In genomic region chr7:40749877-40750276, GRCh38 we compare ENCODE assay signal across 21 cellular contexts.
DNase-seq lines count a peak whose midpoint lies in the region; ATAC-seq and TF ChIP-seq lines count a peak whose summit lies in the region.
"Had no signal": no experiment of that assay in that cellular context is flagged by ENCODE, and none has a peak within 500 bp of the region (broad histone marks: within the 10 kb centered on the region; RNA-seq: fewer than 3 reads in every experiment).

No MANE protein-coding gene starts in this region.

- H3K4me3 Mint-ChIP-seq in effector memory CD8-positive, alpha-beta T cell, result no peak overlapping the region
- H3K4me3 Mint-ChIP-seq in stimulated activated memory B cell treated with anti-CD40 and anti-IgM and Interleukin-4, amounts not matched to agents 10 μg/mL and 1 μg/mL and 100 μg/mL, for 72 hours, result no peak overlapping the region
- H3K4me3 Mint-ChIP-seq: central memory CD8-positive, alpha-beta T cell; stimulated activated naive CD8-positive, alpha-beta T cell treated with anti-CD3 and anti-CD28 coated beads, Interleukin-15, Interleukin-2, amounts not matched to agents 100 ng/mL and 50 ng/mL, for 24 hours had no signal

- H3K9me3 ChIP-seq in RWPE2 (ENCODE audit: severe bottlenecking) (no peaks in the 10 kb centered on the region), ovary (no peaks in the 10 kb centered on the region)
- H3K9me3 ChIP-seq: vagina had no signal

- H3K36me3 ChIP-seq in RWPE2 (ENCODE audit: low read depth), result no peaks in the 10 kb centered on the region
- H3K36me3 ChIP-seq in ovary, result no peaks in the 10 kb centered on the region
- H3K36me3 ChIP-seq: vagina had no signal

- peak; percentile 73 for DNase-seq in EH (ENCODE audit: low read depth)
- no peak for DNase-seq in RWPE2 (ENCODE audit: low spot score)
- peak; percentile 73 for DNase-seq in dedifferentiated amniotic fluid mesenchymal stem cell (ENCODE audit: extremely low spot score)
- peak; percentile 35 for DNase-seq in retinal pigment epithelial cell (ENCODE audit: low read depth)
- DNase-seq in effector memory CD8-positive, alpha-beta T cell, result no peak
- no peak for DNase-seq in ovary
- DNase-seq: activated CD4-positive, alpha-beta T cell treated with anti-CD3 and anti-CD28 coated beads for 1 hour; AML-193; COR-L47; foreskin melanocyte; Karpas-422; NCI-H1105 treated with DMSO at 0.1 percent for 48 hours; NCI-H2171; NCI-H774; T-helper 9 cell had no signal

- no peaks in the 10 kb centered on the region for H3K27me3 Mint-ChIP-seq in effector memory CD8-positive, alpha-beta T cell
- H3K27me3 Mint-ChIP-seq in stimulated activated memory B cell treated with anti-CD40 and anti-IgM and Interleukin-4, amounts not matched to agents 10 μg/mL and 1 μg/mL and 100 μg/mL, for 72 hours, result no peaks in the 10 kb centered on the region
- H3K27me3 Mint-ChIP-seq: central memory CD8-positive, alpha-beta T cell; stimulated activated naive CD8-positive, alpha-beta T cell treated with anti-CD3 and anti-CD28 coated beads, Interleukin-15, Interleukin-2, amounts not matched to agents 100 ng/mL and 50 ng/mL, for 24 hours had no signal

- no peaks in the 10 kb centered on the region for H3K36me3 Mint-ChIP-seq in effector memory CD8-positive, alpha-beta T cell (ENCODE audit: insufficient read depth)
- no peaks in the 10 kb centered on the region for H3K36me3 Mint-ChIP-seq in stimulated activated memory B cell treated with anti-CD40 and anti-IgM and Interleukin-4, amounts not matched to agents 10 μg/mL and 1 μg/mL and 100 μg/mL, for 72 hours

- intact Hi-C loops in ovary (cut with DNase I), result no loop called here

- H3K4me3 ChIP-seq in RWPE2 (ENCODE audit: severe bottlenecking) (no peak overlapping the region), retinal pigment epithelial cell (ENCODE audit: low read length) (no peak overlapping the region), ovary (no peak overlapping the region)
- H3K4me3 ChIP-seq: vagina had no signal

- peaks cover 11% of the 10 kb centered on the region for H3K4me1 ChIP-seq in RWPE2 (ENCODE audit: insufficient read depth, poor library complexity, severe bottlenecking)
- H3K4me1 ChIP-seq in ovary (ENCODE audit: insufficient read depth), result no peaks in the 10 kb centered on the region
- H3K4me1 ChIP-seq: vagina had no signal

- WGBS in ovary, 3 donors, result 36 to 52% (median 46%) methylated on average over 5 of the region's 5 CpGs

- H3K27ac ChIP-seq in RWPE2 (ENCODE audit: poor library complexity, severe bottlenecking), result no peak overlapping the region
- H3K27ac ChIP-seq in ovary, result no peak overlapping the region
- H3K27ac ChIP-seq: vagina had no signal

- TF ChIP-seq CTCF in RWPE2 (IDR thresholded peaks at IDR 0.05; ENCODE audit: poor library complexity, severe bottlenecking) (no peak), retinal pigment epithelial cell (conservative IDR thresholded peaks at IDR 0.05; ENCODE audit: low read depth, low read length) (no peak), ovary (IDR thresholded peaks at IDR 0.05) (no peak)

- H3K27me3 ChIP-seq in RWPE2 (ENCODE audit: insufficient read depth, poor library complexity, severe bottlenecking) (no peaks in the 10 kb centered on the region), ovary (no peaks in the 10 kb centered on the region)
- H3K27me3 ChIP-seq: vagina had no signal

- no peak for TF ChIP-seq POLR2A in ovary (IDR thresholded peaks at IDR 0.05)

- peak; percentile 33; the same call in 1 of the 3 replicates for ATAC-seq in RWPE2 (ENCODE audit: low read depth)
- no peak for ATAC-seq in effector memory CD8-positive, alpha-beta T cell (replicated peaks)
- ATAC-seq in stimulated activated memory B cell treated with anti-CD40 and anti-IgM and Interleukin-4, amounts not matched to agents 10 μg/mL and 1 μg/mL and 100 μg/mL, for 72 hours, result no peak
- no peak for ATAC-seq in GM19023 (IDR thresholded peaks at IDR 0.05; ENCODE audit: unreplicated experiment)

- no peak for TF ChIP-seq EP300 in ovary (IDR thresholded peaks at IDR 0.05)

- no peak overlapping the region for H3K27ac Mint-ChIP-seq in effector memory CD8-positive, alpha-beta T cell
- no peak overlapping the region for H3K27ac Mint-ChIP-seq in stimulated activated memory B cell treated with anti-CD40 and anti-IgM and Interleukin-4, amounts not matched to agents 10 μg/mL and 1 μg/mL and 100 μg/mL, for 72 hours
- H3K27ac Mint-ChIP-seq: activated T-helper 2 cell treated with anti-CD3 and anti-CD28 coated beads, Interferon-gamma antibody, Interleukin-2, Interleukin-4, amounts not matched to agents 10 μg/mL and 5 μg/mL and 100 μg/mL, durations not matched to agents 14 hours and 24 hours and 36 hours; stimulated activated naive CD8-positive, alpha-beta T cell treated with anti-CD3 and anti-CD28 coated beads, Interleukin-15, Interleukin-2, amounts not matched to agents 100 ng/mL and 50 ng/mL, for 24 hours had no signal

- H3K9me3 Mint-ChIP-seq in effector memory CD8-positive, alpha-beta T cell, result peaks cover 5 to 9% of the 10 kb centered on the region in 2 donors
- H3K9me3 Mint-ChIP-seq in stimulated activated memory B cell treated with anti-CD40 and anti-IgM and Interleukin-4, amounts not matched to agents 10 μg/mL and 1 μg/mL and 100 μg/mL, for 72 hours, result no peaks in the 10 kb centered on the region
- H3K9me3 Mint-ChIP-seq: activated T-helper 2 cell treated with anti-CD3 and anti-CD28 coated beads, Interferon-gamma antibody, Interleukin-2, Interleukin-4, amounts not matched to agents 10 μg/mL and 5 μg/mL and 100 μg/mL, durations not matched to agents 14 hours and 24 hours and 36 hours; stimulated activated naive CD8-positive, alpha-beta T cell treated with anti-CD3 and anti-CD28 coated beads, Interleukin-15, Interleukin-2, amounts not matched to agents 100 ng/mL and 50 ng/mL, for 24 hours had no signal

- H3K4me1 Mint-ChIP-seq in effector memory CD8-positive, alpha-beta T cell (ENCODE audit: low read depth in 2 of 2), result no peaks in the 10 kb centered on the region
- H3K4me1 Mint-ChIP-seq in stimulated activated memory B cell treated with anti-CD40 and anti-IgM and Interleukin-4, amounts not matched to agents 10 μg/mL and 1 μg/mL and 100 μg/mL, for 72 hours, result no peaks in the 10 kb centered on the region
- H3K4me1 Mint-ChIP-seq: central memory CD8-positive, alpha-beta T cell had no signal

Comparison
In these comparisons a context has a peak if more than half of its experiments do, and no peak if none do; other contexts are left out.
1. DNase-seq: peak in EH (single experiment), dedifferentiated amniotic fluid mesenchymal stem cell (single experiment) and retinal pigment epithelial cell (single experiment); none in RWPE2 (single experiment), effector memory CD8-positive, alpha-beta T cell (0 of 3) and ovary (0 of 5).